ENCODE assay signal across 13 cellular contexts in the genomic region with DNA sequence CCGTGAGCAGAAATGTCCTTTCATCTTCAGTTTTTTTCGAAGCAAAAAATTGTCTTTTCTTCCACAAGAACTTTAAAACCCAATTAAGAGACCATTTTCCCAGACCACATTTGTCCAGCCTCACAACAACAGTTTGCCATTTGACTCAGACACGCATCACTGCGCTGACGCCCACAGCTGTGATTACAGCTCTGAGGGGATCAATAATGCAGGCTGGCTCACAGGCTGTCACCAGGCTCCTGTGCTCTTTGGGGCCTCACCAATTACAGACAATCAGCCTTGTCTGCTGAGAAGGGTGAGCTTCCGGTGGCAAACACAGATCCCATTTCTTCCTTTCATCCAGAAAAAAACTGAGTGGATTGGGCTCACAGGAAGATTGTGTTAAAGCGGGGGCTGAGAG. TPM values are rescaled to one million over a fixed set of nuclear protein-coding genes. Genes with fewer than 3 reads are reported as not detected.
DNase-seq lines count a peak whose midpoint lies in the region; ATAC-seq, FAIRE-seq and TF ChIP-seq lines count a peak whose summit lies in the region.
"Had no signal": no experiment of that assay in that cellular context is flagged by ENCODE, and none has a peak within 500 bp of the region (broad histone marks: within the 10 kb centered on the region; RNA-seq: fewer than 3 reads in every experiment).

No MANE protein-coding gene starts in this region.

- no TSS peak for BruUV-seq in K562 (replicated peaks; lab: Mats Ljungman, UMichigan)

- H3K4me2 ChIP-seq in K562 (ENCODE audit: insufficient read depth, low read length) = no peak overlapping the region
- H3K4me2 ChIP-seq: neural progenitor cell had no signal

- intact Hi-C loops in activated CD4-positive, alpha-beta T cell treated with anti-CD3 and anti-CD28 coated beads for 36 hours (cut with DNase I, micrococcal nuclease) = loop anchor here (2.0 to 5.0 kb wide), 4 partner anchors 63 to 590 kb away; no protein-coding TSS in a partner anchor
- intact Hi-C loops in activated CD4-positive, alpha-beta T cell treated with anti-CD3 and anti-CD28 coated beads, Interleukin-2, amount 10 ng/mL, durations not matched to agents 24 days and 14 days (cut with micrococcal nuclease) = loop anchor here (10.0 kb wide), 1 partner anchor 63 kb away; no protein-coding TSS in a partner anchor
- intact Hi-C loops in K562 (cut with micrococcal nuclease) = no loop called here

- TF ChIP-seq POLR2A in K562 (conservative IDR thresholded peaks at IDR 0.05) = no peak

- CTCF ChIA-PET in activated CD4-positive, alpha-beta T cell treated with anti-CD3 and anti-CD28 coated beads for 36 hours (lab: Charles Lee) = interaction anchor here (0.8 to 1.2 kb wide), 3 partner anchors 13 to 35 kb away, joined by 3 to 5 read pairs (median 5); no protein-coding TSS in a partner anchor
- CTCF ChIA-PET in K562 (lab: Yijun Ruan, JAX; ENCODE audit: low intra/inter-chr PET ratio) = no interaction called here
- CTCF ChIA-PET in HEK293T (lab: Yijun Ruan, JAX) = interaction anchor here (1.2 kb wide), 1 partner anchor 64 kb away, joined by 3 read pairs; no protein-coding TSS in a partner anchor

- POLR2A ChIA-PET in activated CD4-positive, alpha-beta T cell treated with anti-CD3 and anti-CD28 coated beads for 36 hours (lab: Charles Lee) = no interaction called here
- POLR2A ChIA-PET in K562 (lab: Yijun Ruan, JAX) (interaction anchor here (1.7 kb wide), 1 partner anchor 24 kb away, joined by 5 read pairs; no protein-coding TSS in a partner anchor), HEK293T (lab: Yijun Ruan, JAX) (no interaction called here)

- H3K9me1 ChIP-seq in K562 (ENCODE audit: control insufficient read depth, insufficient read depth, low read length) = no peaks in the 10 kb centered on the region

- no peaks in the 10 kb centered on the region for H3K36me3 ChIP-seq in K562 (ENCODE audit: control insufficient read depth, insufficient read depth, low read length)
- H3K36me3 ChIP-seq: neural progenitor cell, uterus had no signal

- DNase-seq in activated CD4-positive, alpha-beta T cell treated with anti-CD3 and anti-CD28 coated beads for 36 hours = peak; percentile 26
- DNase-seq in activated CD4-positive, alpha-beta T cell treated with anti-CD3 and anti-CD28 coated beads, Interleukin-2, amount 10 ng/mL, durations not matched to agents 24 days and 14 days = no peak
- DNase-seq in NCI-H2171 (lab: John Stamatoyannopoulos, UW) (peak; percentile 69), K562 (ENCODE audit: extremely low read depth in 1 of 4, low spot score in 3 of 4) (no peak), retina (peak; percentile 89), HEK293T (ENCODE audit: extremely low spot score) (no peak), MV-4-11 (lab: John Stamatoyannopoulos, UW) (no peak), immature natural killer cell (no peak)
- DNase-seq: uterus had no signal

- no peaks in the 10 kb centered on the region for H3K9me3 Mint-ChIP-seq in activated CD4-positive, alpha-beta T cell treated with anti-CD3 and anti-CD28 coated beads for 36 hours (ENCODE audit: low read depth)
- H3K9me3 Mint-ChIP-seq in activated CD4-positive, alpha-beta T cell treated with anti-CD3 and anti-CD28 coated beads, Interleukin-2, amount 10 ng/mL, durations not matched to agents 24 days and 14 days = no peaks in the 10 kb centered on the region
- no peaks in the 10 kb centered on the region for H3K9me3 Mint-ChIP-seq in immature natural killer cell
- H3K9me3 Mint-ChIP-seq: neural progenitor cell had no signal

- no peaks in the 10 kb centered on the region for H4K20me1 ChIP-seq in K562 (replicated peaks; ENCODE audit: control insufficient read depth, insufficient read depth, low read length)

- peaks cover 0 to 12% of the 10 kb centered on the region in 2 experiments; a peak in 1 of 5 replicates for H3K27me3 ChIP-seq in K562 (ENCODE audit: control insufficient read depth in 2 of 2, insufficient read depth in 2 of 2, low read length in 2 of 2)
- H3K27me3 ChIP-seq: neural progenitor cell, uterus had no signal

- H3K79me2 ChIP-seq in K562 (ENCODE audit: control insufficient read depth, insufficient read depth, low read length) = no peaks in the 10 kb centered on the region

- H3K9me3 ChIP-seq in K562 (replicated peaks; ENCODE audit: control insufficient read depth, insufficient read depth, low read depth, low read length) = no peaks in the 10 kb centered on the region
- H3K9me3 ChIP-seq: uterus had no signal

- no peak for ATAC-seq in activated CD4-positive, alpha-beta T cell treated with anti-CD3 and anti-CD28 coated beads for 36 hours
- no peak for ATAC-seq in K562

- H3K4me3 Mint-ChIP-seq in activated CD4-positive, alpha-beta T cell treated with anti-CD3 and anti-CD28 coated beads for 36 hours = no peak overlapping the region
- no peak overlapping the region for H3K4me3 Mint-ChIP-seq in activated CD4-positive, alpha-beta T cell treated with anti-CD3 and anti-CD28 coated beads, Interleukin-2, amount 10 ng/mL, durations not matched to agents 24 days and 14 days
- H3K4me3 Mint-ChIP-seq in immature natural killer cell = no peak overlapping the region
- H3K4me3 Mint-ChIP-seq: activated naive CD8-positive, alpha-beta T cell; neural progenitor cell had no signal

- no peak for TF ChIP-seq EP300 in K562 (IDR thresholded peaks at IDR 0.05; ENCODE audit: low read length)

- no peak overlapping the region for H3K27ac ChIP-seq in K562 (ENCODE audit: extremely low read depth, low read depth, low read length)
- H3K27ac ChIP-seq: neural progenitor cell, uterus, VCaP had no signal

- no peak overlapping the region for H3K4me3 ChIP-seq in K562
- H3K4me3 ChIP-seq: neural progenitor cell, uterus had no signal

- H3K4me1 ChIP-seq in K562 (replicated peaks in 1 of 2; ENCODE audit: control insufficient read depth in 2 of 2, insufficient read depth in 2 of 2, low read length in 2 of 2) = peaks cover 19 to 23% of the 10 kb centered on the region in 2 experiments
- H3K4me1 ChIP-seq: uterus had no signal

- in situ Hi-C loops in K562 (cut with MboI) = no loop called here

- peaks cover 17% of the 10 kb centered on the region for H3K27me3 Mint-ChIP-seq in activated CD4-positive, alpha-beta T cell treated with anti-CD3 and anti-CD28 coated beads for 36 hours
- H3K27me3 Mint-ChIP-seq in activated CD4-positive, alpha-beta T cell treated with anti-CD3 and anti-CD28 coated beads, Interleukin-2, amount 10 ng/mL, durations not matched to agents 24 days and 14 days = peaks cover 10% of the 10 kb centered on the region
- H3K27me3 Mint-ChIP-seq in immature natural killer cell (ENCODE audit: low read depth in 3 of 3) = peaks cover 0 to 4% (median 0%) of the 10 kb centered on the region in 3 donors
- H3K27me3 Mint-ChIP-seq: activated naive CD8-positive, alpha-beta T cell had no signal

- H3K9ac ChIP-seq in K562 (ENCODE audit: insufficient read depth in 1 of 2, low read depth in 2 of 2, low read length in 2 of 2) = peak overlapping the region in 1 of 2 experiments; percentile 62; a peak in 2 of 4 replicates
- H3K9ac ChIP-seq: neural progenitor cell had no signal

- WGBS in K562 (ENCODE audit: insufficient coverage, low coverage, missing lambda C conversion rate) = 72% methylated on average over 7 of the region's 7 CpGs

- TF ChIP-seq RAD21 in K562 (CRISPR knock-in tag; conservative IDR thresholded peaks at IDR 0.05 in 1 of 2, IDR thresholded peaks at IDR 0.05 in 1 of 2) = no peak

- no peak overlapping the region for H3K27ac Mint-ChIP-seq in activated CD4-positive, alpha-beta T cell treated with anti-CD3 and anti-CD28 coated beads for 36 hours
- no peak overlapping the region for H3K27ac Mint-ChIP-seq in activated CD4-positive, alpha-beta T cell treated with anti-CD3 and anti-CD28 coated beads, Interleukin-2, amount 10 ng/mL, durations not matched to agents 24 days and 14 days
- no peak overlapping the region for H3K27ac Mint-ChIP-seq in immature natural killer cell
- H3K27ac Mint-ChIP-seq: activated naive CD8-positive, alpha-beta T cell had no signal

- no peak overlapping the region for H2AFZ ChIP-seq in K562 (ENCODE audit: low read depth, low read length)
- H2AFZ ChIP-seq: neural progenitor cell had no signal

- no peaks in the 10 kb centered on the region for H3K36me3 Mint-ChIP-seq in activated CD4-positive, alpha-beta T cell treated with anti-CD3 and anti-CD28 coated beads for 36 hours (ENCODE audit: low read depth)
- H3K36me3 Mint-ChIP-seq in activated CD4-positive, alpha-beta T cell treated with anti-CD3 and anti-CD28 coated beads, Interleukin-2, amount 10 ng/mL, durations not matched to agents 24 days and 14 days (ENCODE audit: low read depth) = no peaks in the 10 kb centered on the region
- H3K36me3 Mint-ChIP-seq in immature natural killer cell = no peaks in the 10 kb centered on the region
- H3K36me3 Mint-ChIP-seq: activated naive CD8-positive, alpha-beta T cell; neural progenitor cell had no signal

- TF ChIP-seq CTCF in K562 (IDR thresholded peaks at IDR 0.05 in 2 of 3, conservative IDR thresholded peaks at IDR 0.05 in 1 of 3; ENCODE audit: insufficient read depth in 2 of 3, low read depth in 1 of 3, low read length in 3 of 3) = no peak

- FAIRE-seq in K562 (lab: Jason Lieb, UNC) = no peak
- FAIRE-seq: endometrium had no signal

- H3K4me1 Mint-ChIP-seq in activated CD4-positive, alpha-beta T cell treated with anti-CD3 and anti-CD28 coated beads for 36 hours = peaks cover 27% of the 10 kb centered on the region
- peaks cover 17% of the 10 kb centered on the region for H3K4me1 Mint-ChIP-seq in activated CD4-positive, alpha-beta T cell treated with anti-CD3 and anti-CD28 coated beads, Interleukin-2, amount 10 ng/mL, durations not matched to agents 24 days and 14 days
- H3K4me1 Mint-ChIP-seq in immature natural killer cell = no peaks in the 10 kb centered on the region

RNA-seq across cellular contexts. Expression of a gene that starts 33.3 kb away (rescaled TPM):
- under 1 TPM; 0.28 to 0.53 TPM for total RNA-seq in activated CD4-positive, alpha-beta T cell treated with anti-CD3 and anti-CD28 coated beads for 36 hours
- total RNA-seq in activated CD4-positive, alpha-beta T cell treated with anti-CD3 and anti-CD28 coated beads, Interleukin-2, amount 10 ng/mL, durations not matched to agents 24 days and 14 days = 0.19 and 0.35 TPM in 2 replicates
- total RNA-seq in K562 (2011; cell fraction: chromatin; rRNA removed; ENCODE audit: low replicate concordance) = not detected in 2 replicates
- not detected in 2 replicates for total RNA-seq in K562 (2011; cell fraction: nucleolus; rRNA removed)
- not detected in 2 replicates for total RNA-seq in K562 (2011; cell fraction: nucleoplasm; rRNA removed)
- total RNA-seq in K562 (2014; rRNA removed) = not detected in 2 replicates
- total RNA-seq in K562 (2014; rRNA removed; fragmentation: Illumina TruSeq; extraction: Trizol) = not detected in 2 replicates
- not detected in 2 replicates for total RNA-seq in K562 (2015; rRNA removed; fragmentation: Illumina TruSeq; extraction: Trizol)
- not detected in 2 replicates for total RNA-seq in K562 (2021)
- polyA plus RNA-seq in K562 (2011; rRNA removed) = not detected in 2 replicates
- not detected in 2 replicates for polyA plus RNA-seq in K562 (2011; cell fraction: cytosol; rRNA removed)
- not detected in 2 replicates for polyA plus RNA-seq in K562 (2011; cell fraction: nucleus; rRNA removed)
- polyA plus RNA-seq in K562 (2012) = not detected in 2 replicates
- polyA plus RNA-seq in K562 (2014; fragmentation: Illumina TruSeq; extraction: Trizol) = not detected in 2 replicates
- not detected for polyA plus RNA-seq in K562 (2014; fragmentation: Nextera tagmentation; extraction: Ambion mirVana)
- polyA plus RNA-seq in K562 (2014; rRNA removed) = 0.18 TPM in 1 of 2 replicates, not detected in the other
- not detected in 2 replicates for polyA minus RNA-seq in K562 (2011; rRNA and poly(A)+ RNA removed)
- not detected in 2 replicates for polyA minus RNA-seq in K562 (2011; cell fraction: cytosol; rRNA and poly(A)+ RNA removed)
- not detected in 2 replicates for polyA minus RNA-seq in K562 (2011; cell fraction: nucleus; rRNA and poly(A)+ RNA removed)
- not detected for polyA plus RNA-seq in immature natural killer cell
- total RNA-seq: uterus had no signal

Comparison
In these comparisons a context has a peak if more than half of its experiments do, and no peak if none do; other contexts are left out.
1. DNase-seq: peak in activated CD4-positive, alpha-beta T cell treated with anti-CD3 and anti-CD28 coated beads for 36 hours (single experiment), NCI-H2171 (single experiment) and retina (single experiment); none in activated CD4-positive, alpha-beta T cell treated with anti-CD3 and anti-CD28 coated beads, Interleukin-2, amount 10 ng/mL, durations not matched to agents 24 days and 14 days (single experiment), K562 (0 of 4), HEK293T (single experiment), MV-4-11 (single experiment) and immature natural killer cell (0 of 3).